In genomic region chr17:58330997-58331814, GRCh38 we compare ENCODE assay signal across 8 cellular contexts. TPM values are rescaled to one million over a fixed set of nuclear protein-coding genes. Genes with fewer than 3 reads are reported as not detected.
DNase-seq lines count a peak whose midpoint lies in the region; ATAC-seq and TF ChIP-seq lines count a peak whose summit lies in the region.

No MANE protein-coding gene starts in this region.

- no peak for ATAC-seq in HG03139 (IDR thresholded peaks at IDR 0.05; ENCODE audit: unreplicated experiment)

- H3K36me3 ChIP-seq in CD8-positive, alpha-beta memory T cell (ENCODE audit: insufficient read depth, low read length): peaks cover 22% of the 10 kb centered on the region
- H3K36me3 ChIP-seq in SU-DHL-6 (ENCODE audit: low read length): peaks cover 20% of the 10 kb centered on the region
- H3K36me3 ChIP-seq in mucosa of rectum (ENCODE audit: control insufficient read depth in 2 of 2, insufficient read depth in 2 of 2, low read length in 2 of 2): peaks cover 0 to 2% of the 10 kb centered on the region in 2 donors
- H3K36me3 ChIP-seq in thymus (ENCODE audit: control insufficient read depth, insufficient read depth): peaks cover 22% of the 10 kb centered on the region

- no peaks in the 10 kb centered on the region for H3K27me3 ChIP-seq in CD8-positive, alpha-beta memory T cell (ENCODE audit: insufficient read depth, low read length, poor library complexity, severe bottlenecking)
- H3K27me3 ChIP-seq in SU-DHL-6 (ENCODE audit: low read length) (no peaks in the 10 kb centered on the region), mucosa of rectum (ENCODE audit: control insufficient read depth in 2 of 2, insufficient read depth in 2 of 2, low read length in 2 of 2) (no peaks in the 10 kb centered on the region), thymus (ENCODE audit: control insufficient read depth, insufficient read depth) (no peaks in the 10 kb centered on the region)

- no peaks in the 10 kb centered on the region for H4K20me1 ChIP-seq in SU-DHL-6 (ENCODE audit: low read depth, low read length)

- peaks cover 56 to 70% (median 66%) of the 10 kb centered on the region in 3 donors for H3K4me1 Mint-ChIP-seq in CD8-positive, alpha-beta memory T cell

- peak overlapping the region; percentile 94 to 100 (median 97) for H3K27ac Mint-ChIP-seq in CD8-positive, alpha-beta memory T cell

- 6% methylated on average over 23 of the region's 23 CpGs for WGBS in thymus

- peak overlapping the region; percentile 76 for H3K4me2 ChIP-seq in SU-DHL-6 (ENCODE audit: low read depth, low read length, poor library complexity, severe bottlenecking)

- H3K9ac ChIP-seq in SU-DHL-6 (ENCODE audit: low read length) (peak overlapping the region; percentile 100), mucosa of rectum (ENCODE audit: low read depth in 1 of 2, low read length in 2 of 2) (peak overlapping the region; percentile 62 to 87)

- peak; percentile 58 to 90 (median 65) for DNase-seq in CD8-positive, alpha-beta memory T cell
- DNase-seq in activated naive CD8-positive, alpha-beta T cell treated with anti-CD3 and anti-CD28 coated beads, Interleukin-2, amount 50 U/mL, for 16 hours (ENCODE audit: low read depth, low spot score): peak; percentile 76
- no peak for DNase-seq in AG08396 (ENCODE audit: low spot score)
- DNase-seq in NCI-H1417 (lab: John Stamatoyannopoulos, UW): no peak

- H2AFZ ChIP-seq in SU-DHL-6 (ENCODE audit: low read depth, low read length, severe bottlenecking): no peak overlapping the region

- TF ChIP-seq CTCF in SU-DHL-6 (IDR thresholded peaks at IDR 0.05; ENCODE audit: insufficient read depth, low read length, poor library complexity, severe bottlenecking): no peak

- no peaks in the 10 kb centered on the region for H3K9me3 ChIP-seq in CD8-positive, alpha-beta memory T cell (ENCODE audit: low read length)
- H3K9me3 ChIP-seq in SU-DHL-6 (ENCODE audit: insufficient read depth, low read length): no peaks in the 10 kb centered on the region
- H3K9me3 ChIP-seq in mucosa of rectum (ENCODE audit: control insufficient read depth in 2 of 2, low read length in 2 of 2): no peaks in the 10 kb centered on the region
- no peaks in the 10 kb centered on the region for H3K9me3 ChIP-seq in thymus (ENCODE audit: control insufficient read depth)

- peaks cover 0 to 6% of the 10 kb centered on the region in 2 donors for H3K27me3 Mint-ChIP-seq in CD8-positive, alpha-beta memory T cell

- no peaks in the 10 kb centered on the region for H3K9me2 ChIP-seq in SU-DHL-6 (replicated peaks; ENCODE audit: insufficient read depth, low read length)

- H3F3A ChIP-seq in SU-DHL-6 (ENCODE audit: insufficient read depth): peaks cover 85% of the 10 kb centered on the region

- peak overlapping the region; percentile 89 to 100 (median 95) for H3K4me3 Mint-ChIP-seq in CD8-positive, alpha-beta memory T cell

- POLR2A ChIA-PET in CD8-positive, alpha-beta memory T cell (lab: Charles Lee): interaction anchor here (1.0 to 13.6 kb wide), 4 partner anchors 11 to 86 kb away, joined by 4 to 491 read pairs (median 36); partner anchors contain the start of genes RNF43 and SUPT4H1

- peaks cover 17 to 48% (median 20%) of the 10 kb centered on the region in 3 donors for H3K36me3 Mint-ChIP-seq in CD8-positive, alpha-beta memory T cell

- CTCF ChIA-PET in CD8-positive, alpha-beta memory T cell (lab: Charles Lee): interaction anchor here (1.0 to 8.6 kb wide), 4 partner anchors 13 to 86 kb away, joined by 3 to 164 read pairs (median 20); partner anchors contain the start of gene RNF43

- H3K4me1 ChIP-seq in CD8-positive, alpha-beta memory T cell (ENCODE audit: insufficient read depth, low read length): peaks cover 59% of the 10 kb centered on the region
- H3K4me1 ChIP-seq in mucosa of rectum (ENCODE audit: control insufficient read depth in 2 of 2, insufficient read depth in 2 of 2, low read length in 2 of 2) (peaks cover 16 to 21% of the 10 kb centered on the region in 2 donors), thymus (ENCODE audit: control insufficient read depth, insufficient read depth, low read length) (peaks cover 19% of the 10 kb centered on the region)

- peak overlapping the region; percentile 98 for H3K4me3 ChIP-seq in CD8-positive, alpha-beta memory T cell (ENCODE audit: low read length)
- H3K4me3 ChIP-seq in SU-DHL-6 (ENCODE audit: insufficient read depth, low read length, poor library complexity, severe bottlenecking) (peak overlapping the region; percentile 96), mucosa of rectum (ENCODE audit: low read length in 2 of 2) (peak overlapping the region; percentile 68 to 82), thymus (ENCODE audit: low read length) (peak overlapping the region; percentile 84)

- H3K79me2 ChIP-seq in SU-DHL-6 (ENCODE audit: insufficient read depth, low read length): peaks cover 20% of the 10 kb centered on the region

- H3K27ac ChIP-seq in CD8-positive, alpha-beta memory T cell (ENCODE audit: low read depth, low read length): peak overlapping the region; percentile 96
- H3K27ac ChIP-seq in SU-DHL-6 (ENCODE audit: low read depth, low read length) (peak overlapping the region; percentile 97), mucosa of rectum (ENCODE audit: low read depth in 2 of 2, low read length in 2 of 2) (peak overlapping the region; percentile 67 to 89), thymus (ENCODE audit: low read depth) (peak overlapping the region; percentile 90)

- peaks cover 0 to 2% (median 0%) of the 10 kb centered on the region in 5 donors for H3K9me3 Mint-ChIP-seq in CD8-positive, alpha-beta memory T cell

RNA-seq across cellular contexts. Expression of gene TSPOAP1, which starts 2.6 kb away (rescaled TPM):
- total RNA-seq in CD8-positive, alpha-beta memory T cell: 10 to 100 TPM; 14.4 to 15.0 TPM
- 4.0 TPM for polyA plus RNA-seq in CD8-positive, alpha-beta memory T cell
- polyA plus RNA-seq in thymus: 45.2 TPM

RNA-seq across cellular contexts. Expression of gene SUPT4H1, which starts 20.8 kb away (rescaled TPM):
- 100 to 1,000 TPM; 145 to 149 TPM for total RNA-seq in CD8-positive, alpha-beta memory T cell
- polyA plus RNA-seq in CD8-positive, alpha-beta memory T cell: 97.5 TPM
- polyA plus RNA-seq in thymus: 103 TPM

RNA-seq across cellular contexts. Expression of gene MPO, which starts 50.5 kb away (rescaled TPM):
- not detected for total RNA-seq in CD8-positive, alpha-beta memory T cell
- not detected for polyA plus RNA-seq in CD8-positive, alpha-beta memory T cell
- polyA plus RNA-seq in thymus: 5.6 TPM

Comparison
In these comparisons a context has a peak if more than half of its experiments do, and no peak if none do; other contexts are left out.
1. DNase-seq: peak in CD8-positive, alpha-beta memory T cell (5 of 5) and activated naive CD8-positive, alpha-beta T cell treated with anti-CD3 and anti-CD28 coated beads, Interleukin-2, amount 50 U/mL, for 16 hours (single experiment); none in AG08396 (single experiment) and NCI-H1417 (0 of 3).
2. Peak in every context shown above with its lines, with median percentiles within 50 percentile points of each other: H3K27ac ChIP-seq and H3K4me3 ChIP-seq.